In genomic region chr17:76725580-76726230, GRCh38 we compare ENCODE assay signal across 8 cellular contexts. TPM values are rescaled to one million over a fixed set of nuclear protein-coding genes. Genes with fewer than 3 reads are reported as not detected.
DNase-seq lines count a peak whose midpoint lies in the region; ATAC-seq and TF ChIP-seq lines count a peak whose summit lies in the region.

No MANE protein-coding gene starts in this region.

- POLR2A ChIA-PET in HCT116 (lab: Charles Lee): interaction anchor here (1.5 to 2.9 kb wide), 2 partner anchors 8 to 11 kb away, joined by 8 to 27 read pairs; partner anchors contain the start of genes MFSD11 and SRSF2

- peak overlapping the region; percentile 93 for H3K4me2 ChIP-seq in HCT116 (ENCODE audit: low read length)

- H3K27ac ChIP-seq in HCT116 (ENCODE audit: low read depth, low read length): peak overlapping the region; percentile 99

- peaks cover 94% of the 10 kb centered on the region for H3K79me2 ChIP-seq in HCT116 (ENCODE audit: insufficient read depth, low read length)

- H3K9ac ChIP-seq in HCT116 (ENCODE audit: low read length): peak overlapping the region; percentile 99

- H3K36me3 ChIP-seq in HCT116 (ENCODE audit: control insufficient read depth in 1 of 2, insufficient read depth in 2 of 2, low read length in 2 of 2): peaks cover 39 to 50% of the 10 kb centered on the region in 2 experiments

- TF ChIP-seq POLR2A in HCT116 (IDR thresholded peaks at IDR 0.05; ENCODE audit: borderline replicate concordance, extremely low read depth, insufficient read depth, insufficient read length): no peak
- TF ChIP-seq POLR2A in NB4 (IDR thresholded peaks at IDR 0.05; ENCODE audit: extremely low read depth, insufficient read length): no peak

- no peak for TF ChIP-seq RAD21 in HCT116 (IDR thresholded peaks at IDR 0.05; ENCODE audit: low read depth)

- no peaks in the 10 kb centered on the region for H3K9me2 ChIP-seq in HCT116 (ENCODE audit: insufficient read depth)

- peaks cover 10% of the 10 kb centered on the region for H3K27me3 Mint-ChIP-seq in endothelial cell (ENCODE audit: unreplicated experiment)

- H3K9me3 Mint-ChIP-seq in endothelial cell (ENCODE audit: unreplicated experiment): no peaks in the 10 kb centered on the region
- H3K9me3 Mint-ChIP-seq in stimulated activated effector memory CD8-positive, alpha-beta T cell treated with anti-CD3 and anti-CD28 coated beads, Interleukin-12 subunit alpha, Interleukin-12 subunit beta, amount 100 ng/mL, for 72 hours: no peaks in the 10 kb centered on the region

- H3K4me1 Mint-ChIP-seq in endothelial cell (ENCODE audit: unreplicated experiment): peaks cover 15% of the 10 kb centered on the region
- peaks cover 34% of the 10 kb centered on the region for H3K4me1 Mint-ChIP-seq in stimulated activated effector memory CD8-positive, alpha-beta T cell treated with anti-CD3 and anti-CD28 coated beads, Interleukin-12 subunit alpha, Interleukin-12 subunit beta, amount 100 ng/mL, for 72 hours

- intact Hi-C loops in HCT116 (cut with micrococcal nuclease): loop anchor here (2.0 kb wide), 2 partner anchors 331 to 341 kb away; no protein-coding TSS in a partner anchor

- peak overlapping the region; percentile 80 for H3K4me3 ChIP-seq in GM12875 (ENCODE audit: low read depth, low read length)
- peak overlapping the region; percentile 97 for H3K4me3 ChIP-seq in HCT116 (replicated peaks in 1 of 2; ENCODE audit: low read depth in 1 of 2, low read length in 2 of 2)
- peak overlapping the region; percentile 70 for H3K4me3 ChIP-seq in NB4 (ENCODE audit: low read depth, low read length)
- H3K4me3 ChIP-seq in mononuclear cell (ENCODE audit: low read length): peak overlapping the region; percentile 95

- H3K27me3 ChIP-seq in HCT116 (ENCODE audit: insufficient read depth, low read length) (no peaks in the 10 kb centered on the region), mononuclear cell (ENCODE audit: insufficient read depth, low read length) (no peaks in the 10 kb centered on the region)

- DNase-seq in HCT116 (ENCODE audit: low read depth, low spot score) (no peak), NB4 (ENCODE audit: low read depth) (peak; percentile 87), endothelial cell (ENCODE audit: low spot score) (no peak), NCI-H1694 treated with DMSO at 0.1 percent for 48 hours (lab: John Stamatoyannopoulos, UW) (no peak)
- peak in 2 of 3 experiments; percentile 47 to 57 for DNase-seq in activated CD8-positive, alpha-beta memory T cell treated with anti-CD3 and anti-CD28 coated beads for 48 hours (ENCODE audit: low read depth in 2 of 3, low spot score in 2 of 3)
- DNase-seq in stimulated activated effector memory CD8-positive, alpha-beta T cell treated with anti-CD3 and anti-CD28 coated beads, Interleukin-12 subunit alpha, Interleukin-12 subunit beta, amount 100 ng/mL, for 72 hours (ENCODE audit: low spot score in 2 of 2): peak; percentile 53 to 86

- peak; percentile 52 for ATAC-seq in HCT116
- peak; percentile 66 for ATAC-seq in stimulated activated effector memory CD8-positive, alpha-beta T cell treated with anti-CD3 and anti-CD28 coated beads, Interleukin-12 subunit alpha, Interleukin-12 subunit beta, amount 100 ng/mL, for 72 hours

- TF ChIP-seq CTCF in GM12875 (IDR thresholded peaks at IDR 0.05; ENCODE audit: borderline replicate concordance, insufficient read depth, low read depth, low read length) (no peak), HCT116 (IDR thresholded peaks at IDR 0.05 in 2 of 3, conservative IDR thresholded peaks at IDR 0.05 in 1 of 3; ENCODE audit: borderline replicate concordance in 1 of 3, insufficient read depth in 1 of 3, low read depth in 2 of 3, low read length in 2 of 3) (no peak), NB4 (IDR thresholded peaks at IDR 0.05; ENCODE audit: low read depth, low read length) (no peak), endothelial cell (IDR thresholded peaks at IDR 0.05; ENCODE audit: unreplicated experiment) (no peak)

- no peak overlapping the region for H2AFZ ChIP-seq in HCT116 (ENCODE audit: low read depth, low read length, poor library complexity, severe bottlenecking)

- peaks cover 16% of the 10 kb centered on the region for H3K36me3 Mint-ChIP-seq in endothelial cell (ENCODE audit: low read depth, unreplicated experiment)
- peaks cover 100% of the 10 kb centered on the region for H3K36me3 Mint-ChIP-seq in stimulated activated effector memory CD8-positive, alpha-beta T cell treated with anti-CD3 and anti-CD28 coated beads, Interleukin-12 subunit alpha, Interleukin-12 subunit beta, amount 100 ng/mL, for 72 hours

- H3K4me1 ChIP-seq in HCT116 (ENCODE audit: control insufficient read depth in 1 of 2, insufficient read depth in 2 of 2, low read length in 2 of 2): peaks cover 13 to 21% of the 10 kb centered on the region in 2 experiments
- peaks cover 51% of the 10 kb centered on the region for H3K4me1 ChIP-seq in mononuclear cell (ENCODE audit: insufficient read depth, low read length)

- peaks cover 7% of the 10 kb centered on the region; the same call in 1 of the 2 replicates for H4K20me1 ChIP-seq in HCT116 (ENCODE audit: insufficient read depth)

- H3K4me3 Mint-ChIP-seq in endothelial cell (ENCODE audit: unreplicated experiment): peak overlapping the region; percentile 94
- H3K4me3 Mint-ChIP-seq in stimulated activated effector memory CD8-positive, alpha-beta T cell treated with anti-CD3 and anti-CD28 coated beads, Interleukin-12 subunit alpha, Interleukin-12 subunit beta, amount 100 ng/mL, for 72 hours: peak overlapping the region; percentile 98

- H3K9me3 ChIP-seq in HCT116 (ENCODE audit: control insufficient read depth in 1 of 2, insufficient read depth in 1 of 2, low read depth in 1 of 2, low read length in 2 of 2) (no peaks in the 10 kb centered on the region), mononuclear cell (ENCODE audit: low read depth, low read length) (no peaks in the 10 kb centered on the region)

- RAD21 ChIA-PET in HCT116 (lab: Charles Lee; ENCODE audit: low non-redundant PET in 1 of 2, low total read pairs in 2 of 2, uncharacterized antibody in 2 of 2, unreplicated experiment in 2 of 2): no interaction called here

- peak overlapping the region; percentile 81 for H3K27ac Mint-ChIP-seq in endothelial cell (ENCODE audit: unreplicated experiment)
- H3K27ac Mint-ChIP-seq in stimulated activated effector memory CD8-positive, alpha-beta T cell treated with anti-CD3 and anti-CD28 coated beads, Interleukin-12 subunit alpha, Interleukin-12 subunit beta, amount 100 ng/mL, for 72 hours: peak overlapping the region; percentile 97

- BruUV-seq in HCT116 (replicated peaks; lab: Mats Ljungman, UMichigan): no TSS peak

- CTCF ChIA-PET in HCT116 (lab: Charles Lee): interaction anchor here (0.9 kb wide), 1 partner anchor 202 kb away, joined by 3 read pairs; no protein-coding TSS in a partner anchor

TF ChIP-seq in HCT116, 20 proteins besides CTCF, POLR2A, EP300 and RAD21 (continues in another document):
- no peak for TF ChIP-seq YY1 (IDR thresholded peaks at IDR 0.05; ENCODE audit: extremely low read depth, insufficient replicate concordance, low read depth, low read length)
- peak; percentile 18; the same call in 1 of the 2 replicates for TF ChIP-seq JUND (IDR thresholded peaks at IDR 0.05)
- no peak for TF ChIP-seq EGR1 (IDR thresholded peaks at IDR 0.05; ENCODE audit: low read depth)
- TF ChIP-seq MAX (IDR thresholded peaks at IDR 0.05): peak; percentile 67
- no peak for TF ChIP-seq EZH2phosphoT487 (IDR thresholded peaks at IDR 0.05; ENCODE audit: borderline replicate concordance)
- no peak for TF ChIP-seq SIN3A (IDR thresholded peaks at IDR 0.05; ENCODE audit: low read depth)
- no peak; the same call in 1 of the 2 replicates for TF ChIP-seq ZFX (IDR thresholded peaks at IDR 0.05)
- TF ChIP-seq TCF7L2 (IDR thresholded peaks at IDR 0.05; ENCODE audit: borderline replicate concordance, extremely low read depth, insufficient read depth, insufficient read length): no peak
- 0 out of 2 replicates have a peak, but pooled peaks have one; percentile 26 for TF ChIP-seq SRF (IDR thresholded peaks at IDR 0.05; ENCODE audit: low read depth)
- TF ChIP-seq CEBPB (IDR thresholded peaks at IDR 0.05; ENCODE audit: low read depth): no peak
- no peak for TF ChIP-seq SP1 (IDR thresholded peaks at IDR 0.05; ENCODE audit: low read depth)
- no peak for TF ChIP-seq ZBTB33 (IDR thresholded peaks at IDR 0.05; ENCODE audit: extremely low read depth, insufficient replicate concordance, low read length)
- no peak for TF ChIP-seq EZH2 (IDR thresholded peaks at IDR 0.05)
- no peak for TF ChIP-seq CBX3 (IDR thresholded peaks at IDR 0.05; ENCODE audit: low read depth)

RNA-seq across cellular contexts. Expression of gene JMJD6, which starts 0.7 kb away (rescaled TPM):
- 47.6 TPM for total RNA-seq in HCT116 (2021; ENCODE audit: unreplicated experiment)
- polyA plus RNA-seq in HCT116 (2012): 47.5 and 60.9 TPM in 2 replicates
- total RNA-seq in endothelial cell (ENCODE audit: unreplicated experiment): 25.6 TPM
- total RNA-seq in mononuclear cell: 48.5 TPM

RNA-seq across cellular contexts. Expression of gene METTL23, which starts 0.9 kb away (rescaled TPM):
- total RNA-seq in HCT116 (2021; ENCODE audit: unreplicated experiment) (57.8 TPM), endothelial cell (ENCODE audit: unreplicated experiment) (30.5 TPM), mononuclear cell (26.3 TPM)
- polyA plus RNA-seq in HCT116 (2012): 50.4 and 68.6 TPM in 2 replicates

RNA-seq across cellular contexts. Expression of gene SRSF2, which starts 11.4 kb away (rescaled TPM):
- total RNA-seq in HCT116 (2021; ENCODE audit: unreplicated experiment) (422 TPM), endothelial cell (ENCODE audit: unreplicated experiment) (215 TPM), mononuclear cell (288 TPM)
- 220 and 291 TPM in 2 replicates for polyA plus RNA-seq in HCT116 (2012)

RNA-seq across cellular contexts. Expression of gene MFSD11, which starts 12.2 kb away (rescaled TPM):
- 24.9 TPM for total RNA-seq in HCT116 (2021; ENCODE audit: unreplicated experiment)
- 8.5 and 11.9 TPM in 2 replicates for polyA plus RNA-seq in HCT116 (2012)
- 37.3 TPM for total RNA-seq in endothelial cell (ENCODE audit: unreplicated experiment)
- total RNA-seq in mononuclear cell: 28.2 TPM

RNA-seq across cellular contexts. Expression of gene MXRA7, which starts 14.9 kb away (rescaled TPM):
- total RNA-seq in HCT116 (2021; ENCODE audit: unreplicated experiment) (57.1 TPM), endothelial cell (ENCODE audit: unreplicated experiment) (51.6 TPM), mononuclear cell (10.3 TPM)
- polyA plus RNA-seq in HCT116 (2012): 41.8 and 61.1 TPM in 2 replicates

Comparison
In these comparisons a context has a peak if more than half of its experiments do, and no peak if none do; other contexts are left out.
1. DNase-seq: peak in NB4 (single experiment), activated CD8-positive, alpha-beta memory T cell treated with anti-CD3 and anti-CD28 coated beads for 48 hours (2 of 3) and stimulated activated effector memory CD8-positive, alpha-beta T cell treated with anti-CD3 and anti-CD28 coated beads, Interleukin-12 subunit alpha, Interleukin-12 subunit beta, amount 100 ng/mL, for 72 hours (2 of 2); none in HCT116 (single experiment), endothelial cell (single experiment) and NCI-H1694 treated with DMSO at 0.1 percent for 48 hours (single experiment).
2. Peak in every context shown above with its lines, with median percentiles within 50 percentile points of each other: H3K4me3 ChIP-seq.